In genomic region chr5:132825165-132825823, GRCh38 we compare ENCODE assay signal across 1 cellular context.
TF ChIP-seq lines count a peak whose summit lies in the region.

No MANE protein-coding gene starts in this region.

TF ChIP-seq in WTC11, 78 proteins besides CTCF, POLR2A, EP300 and RAD21 (continued from another document and continues in another):
- no peak for TF ChIP-seq E2F4 (CRISPR knock-in tag; IDR thresholded peaks at IDR 0.05; ENCODE audit: borderline replicate concordance, low read depth)
- TF ChIP-seq FOXP1 (CRISPR knock-in tag; IDR thresholded peaks at IDR 0.05; ENCODE audit: borderline replicate concordance): peak; percentile 36; the same call in 1 of the 2 replicates
- TF ChIP-seq GABPB1 (CRISPR knock-in tag; IDR thresholded peaks at IDR 0.05): no peak
- TF ChIP-seq STAT6 (CRISPR knock-in tag; conservative IDR thresholded peaks at IDR 0.05; ENCODE audit: low read depth): no peak
- peak; percentile 43; the same call in 1 of the 2 replicates for TF ChIP-seq ARID4B (CRISPR knock-in tag; IDR thresholded peaks at IDR 0.05; ENCODE audit: borderline replicate concordance)
- no peak; the same call in 1 of the 2 replicates for TF ChIP-seq USF1 (CRISPR knock-in tag; IDR thresholded peaks at IDR 0.05)
- TF ChIP-seq JUN (CRISPR knock-in tag; IDR thresholded peaks at IDR 0.05): no peak
- no peak for TF ChIP-seq SMAD4 (CRISPR knock-in tag; IDR thresholded peaks at IDR 0.05)
- TF ChIP-seq SMAD3 (CRISPR knock-in tag; IDR thresholded peaks at IDR 0.05; ENCODE audit: borderline replicate concordance): no peak; the same call in 1 of the 2 replicates
- no peak for TF ChIP-seq ZNF532 (CRISPR knock-in tag; IDR thresholded peaks at IDR 0.05; ENCODE audit: borderline replicate concordance)
- no peak for TF ChIP-seq ZNF423 (CRISPR knock-in tag; IDR thresholded peaks at IDR 0.05)
- TF ChIP-seq NFYB (CRISPR knock-in tag; conservative IDR thresholded peaks at IDR 0.05; ENCODE audit: low read depth): no peak
- 0 out of 2 replicates have a peak, but pooled peaks have one; percentile 26 for TF ChIP-seq NR3C1 (CRISPR knock-in tag; conservative IDR thresholded peaks at IDR 0.05; ENCODE audit: low read depth)
- 0 out of 2 replicates have a peak, but pooled peaks have one; percentile 60 for TF ChIP-seq CREM (CRISPR knock-in tag; IDR thresholded peaks at IDR 0.05)
- peak; percentile 78; the same call in 1 of the 2 replicates for TF ChIP-seq HMGXB4 (CRISPR knock-in tag; IDR thresholded peaks at IDR 0.05)
- TF ChIP-seq ZNF281 (CRISPR knock-in tag; IDR thresholded peaks at IDR 0.05): no peak
- peak; percentile 82 for TF ChIP-seq E2F5 (CRISPR knock-in tag; IDR thresholded peaks at IDR 0.05)
- no peak for TF ChIP-seq ZNF232 (CRISPR knock-in tag; IDR thresholded peaks at IDR 0.05)
- no peak for TF ChIP-seq CDX4 (CRISPR knock-in tag; IDR thresholded peaks at IDR 0.05; ENCODE audit: borderline replicate concordance)
- TF ChIP-seq IRF2 (CRISPR knock-in tag; IDR thresholded peaks at IDR 0.05; ENCODE audit: borderline replicate concordance, low read depth): no peak
- TF ChIP-seq GRHL2 (CRISPR knock-in tag; IDR thresholded peaks at IDR 0.05; ENCODE audit: insufficient replicate concordance, severe bottlenecking): no peak
- TF ChIP-seq ZNF416 (CRISPR knock-in tag; IDR thresholded peaks at IDR 0.05): no peak
- TF ChIP-seq TEAD4 (CRISPR knock-in tag; IDR thresholded peaks at IDR 0.05): no peak
- no peak for TF ChIP-seq OVOL2 (CRISPR knock-in tag; IDR thresholded peaks at IDR 0.05; ENCODE audit: borderline replicate concordance)
- TF ChIP-seq ZSCAN18 (CRISPR knock-in tag; IDR thresholded peaks at IDR 0.05): no peak
- no peak for TF ChIP-seq ZNF425 (CRISPR knock-in tag; conservative IDR thresholded peaks at IDR 0.05)
- TF ChIP-seq ZNF138 (CRISPR knock-in tag; conservative IDR thresholded peaks at IDR 0.05): no peak
